Comparison of ENCODE assay signal across 8 cellular contexts in the genomic region with DNA sequence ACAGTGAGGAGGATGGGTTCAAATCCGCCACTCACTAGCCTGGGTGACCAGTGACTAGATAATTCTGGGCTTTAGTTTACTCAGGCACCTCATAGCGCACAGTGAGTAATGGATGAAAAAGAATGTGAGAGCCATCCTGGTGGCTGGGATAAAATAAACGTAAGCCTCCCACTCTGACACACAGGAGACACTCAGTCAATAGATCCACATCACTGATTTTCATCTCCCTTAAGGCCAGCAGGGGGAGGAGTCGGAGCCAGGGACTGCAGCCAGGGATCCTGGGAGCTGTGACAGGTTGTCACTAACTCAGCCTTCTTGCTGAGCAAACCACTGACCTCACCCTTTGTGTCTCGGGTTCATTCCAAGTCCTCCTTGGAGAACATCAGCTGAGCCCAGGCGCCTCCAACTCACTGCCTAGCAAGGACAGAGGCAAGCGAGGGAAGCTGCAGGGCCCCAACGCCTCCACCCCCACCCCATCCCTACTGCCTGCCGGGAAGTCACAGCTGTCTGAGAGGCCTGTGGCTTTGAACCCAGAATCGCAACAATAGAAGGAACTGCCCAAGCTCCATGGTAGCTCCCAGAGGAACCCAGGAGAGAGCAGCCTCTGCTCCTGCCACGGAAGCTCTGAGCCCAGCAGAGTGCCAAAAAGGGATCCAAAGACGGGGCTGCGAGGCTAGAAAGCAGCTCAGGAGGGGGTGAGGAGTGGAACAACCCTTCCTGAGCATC. TPM values are rescaled to one million over a fixed set of nuclear protein-coding genes. Genes with fewer than 3 reads are reported as not detected.
DNase-seq lines count a peak whose midpoint lies in the region; ATAC-seq and TF ChIP-seq lines count a peak whose summit lies in the region.

No MANE protein-coding gene starts in this region.

- H3K27ac Mint-ChIP-seq in T-cell (peak overlapping the region; percentile 90 to 97), nephron progenitor cell (peak overlapping the region; percentile 98)

- no peak for ATAC-seq in T-cell (replicated peaks in 1 of 4)
- no peak for ATAC-seq in GM18858 (IDR thresholded peaks at IDR 0.05; ENCODE audit: unreplicated experiment)

- no peak overlapping the region for H3K4me3 Mint-ChIP-seq in T-cell
- H3K4me3 Mint-ChIP-seq in nephron progenitor cell: peak overlapping the region; percentile 23

- POLR2A ChIA-PET in T-cell (lab: Charles Lee): interaction anchor here (0.5 to 0.6 kb wide), 4 partner anchors 14 to 59 kb away, joined by 3 to 5 read pairs (median 4); no protein-coding TSS in a partner anchor

- H3K4me1 Mint-ChIP-seq in T-cell (peaks cover 81 to 93% (median 90%) of the 10 kb centered on the region in 3 donors), nephron progenitor cell (peaks cover 77% of the 10 kb centered on the region)

- H3K9me3 Mint-ChIP-seq in T-cell: no peaks in the 10 kb centered on the region
- no peaks in the 10 kb centered on the region for H3K9me3 Mint-ChIP-seq in nephron progenitor cell

- peak; percentile 37 for TF ChIP-seq CTCF in nephron progenitor cell (IDR thresholded peaks at IDR 0.05)

- H3K36me3 Mint-ChIP-seq in T-cell (no peaks in the 10 kb centered on the region), nephron progenitor cell (ENCODE audit: low read depth) (no peaks in the 10 kb centered on the region)

- CTCF ChIA-PET in T-cell (lab: Charles Lee): interaction anchor here (0.7 to 2.2 kb wide), 5 partner anchors 12 to 31 kb away, joined by 3 to 12 read pairs (median 5); a partner anchor contains a TSS

- H3K27me3 Mint-ChIP-seq in T-cell: no peaks in the 10 kb centered on the region
- no peaks in the 10 kb centered on the region for H3K27me3 Mint-ChIP-seq in nephron progenitor cell (ENCODE audit: low read depth, poor library complexity)

- DNase-seq in COR-L47 (lab: John Stamatoyannopoulos, UW) (peak; percentile 35), HuH-7 (ENCODE audit: low spot score) (peak; percentile 58), T-cell (no peak), fibroblast of peridontal ligament (ENCODE audit: extremely low read depth) (peak; percentile 92), nephron progenitor cell (peak; percentile 60), middle frontal gyrus (ENCODE audit: extremely low spot score, low spot score) (no peak), MV-4-11 (lab: John Stamatoyannopoulos, UW) (no peak)

RNA-seq across cellular contexts. Expression of a gene that starts 30.7 kb away (rescaled TPM):
- total RNA-seq in T-cell: 100 to 1,000 TPM; 128 to 202 (median 137) TPM

RNA-seq across cellular contexts. Expression of a gene that starts 33.9 kb away (rescaled TPM):
- 1,000 to 10,000 TPM; 1,782 to 2,711 (median 2,416) TPM for total RNA-seq in T-cell

RNA-seq across cellular contexts. Expression of a gene that starts 40.3 kb away (rescaled TPM):
- 100 to 1,000 TPM; 139 to 171 (median 161) TPM for total RNA-seq in T-cell

RNA-seq across cellular contexts. Expression of a gene that starts 56.9 kb away (rescaled TPM):
- over 10,000 TPM; 10,465 to 16,097 (median 12,527) TPM for total RNA-seq in T-cell

RNA-seq across cellular contexts. Expression of a gene that starts 58.2 kb away (rescaled TPM):
- 1,000 to 10,000 TPM; 1,482 to 2,823 (median 1,909) TPM for total RNA-seq in T-cell

Comparison
In these comparisons a context has a peak if more than half of its experiments do, and no peak if none do; other contexts are left out.
1. DNase-seq: peak in COR-L47 (single experiment), HuH-7 (single experiment), fibroblast of peridontal ligament (single experiment) and nephron progenitor cell (single experiment); none in T-cell (0 of 34), middle frontal gyrus (single experiment) and MV-4-11 (single experiment).